Comparison of ENCODE assay signal across 11 cellular contexts in genomic region chr12:22283006-22283506, GRCh38. TPM values are rescaled to one million over a fixed set of nuclear protein-coding genes. Genes with fewer than 3 reads are reported as not detected.
DNase-seq lines count a peak whose midpoint lies in the region; ATAC-seq and TF ChIP-seq lines count a peak whose summit lies in the region.
"Had no signal": no experiment of that assay in that cellular context is flagged by ENCODE, and none has a peak within 500 bp of the region (broad histone marks: within the 10 kb centered on the region; RNA-seq: fewer than 3 reads in every experiment).

No MANE protein-coding gene starts in this region.

- no peak for ATAC-seq in T-cell (replicated peaks in 1 of 4)
- ATAC-seq: activated T-cell treated with anti-CD3 and anti-CD28 coated beads, Interleukin-2, amount 50 U/mL, for 4 hours; naive thymus-derived CD8-positive, alpha-beta T cell had no signal

- no peak overlapping the region for H3K4me2 ChIP-seq in MM.1S (ENCODE audit: low read depth, low read length)

- H3K79me2 ChIP-seq in MM.1S (ENCODE audit: low read length) = no peaks in the 10 kb centered on the region

- peaks cover 25% of the 10 kb centered on the region for H3K36me3 Mint-ChIP-seq in T-cell
- H3K36me3 Mint-ChIP-seq: naive thymus-derived CD8-positive, alpha-beta T cell had no signal

- no peaks in the 10 kb centered on the region for H3K36me3 ChIP-seq in suprapubic skin
- no peaks in the 10 kb centered on the region for H3K36me3 ChIP-seq in prostate gland
- no peaks in the 10 kb centered on the region for H3K36me3 ChIP-seq in MM.1S (replicated peaks; ENCODE audit: insufficient read depth, low read length)

- H3K9me2 ChIP-seq in MM.1S (replicated peaks; ENCODE audit: insufficient read depth, low read length) = no peaks in the 10 kb centered on the region

- H2AFZ ChIP-seq in MM.1S (ENCODE audit: low read length) = no peak overlapping the region

- TF ChIP-seq CTCF in HFF-Myc (IDR thresholded peaks at IDR 0.05; ENCODE audit: low read depth, low read length, missing control alignments) (no peak), suprapubic skin (IDR thresholded peaks at IDR 0.05) (no peak), prostate gland (IDR thresholded peaks at IDR 0.05) (no peak), MM.1S (IDR thresholded peaks at IDR 0.05; ENCODE audit: low read length) (no peak)

- CTCF ChIA-PET in T-cell (lab: Charles Lee) = no interaction called here

- 63% methylated on average over 3 of the region's 3 CpGs for WGBS in suprapubic skin
- WGBS in prostate gland = 54% methylated on average over 3 of the region's 3 CpGs

- peaks cover 13 to 16% (median 13%) of the 10 kb centered on the region in 3 donors for H3K4me1 Mint-ChIP-seq in T-cell

- no peaks in the 10 kb centered on the region for H3K27me3 ChIP-seq in suprapubic skin
- H3K27me3 ChIP-seq in prostate gland (replicated peaks; ENCODE audit: insufficient read depth) = no peaks in the 10 kb centered on the region
- no peaks in the 10 kb centered on the region for H3K27me3 ChIP-seq in MM.1S (replicated peaks; ENCODE audit: insufficient read depth, low read length)

- H3K9me3 Mint-ChIP-seq in T-cell = no peaks in the 10 kb centered on the region
- H3K9me3 Mint-ChIP-seq: activated T-cell treated with anti-CD3 and anti-CD28 coated beads, Interleukin-2, amount 50 U/mL, for 4 hours had no signal

- TF ChIP-seq POLR2A in suprapubic skin (IDR thresholded peaks at IDR 0.05) (no peak), prostate gland (IDR thresholded peaks at IDR 0.05) (no peak)

- H3K4me1 ChIP-seq in suprapubic skin (peaks cover 26% of the 10 kb centered on the region), prostate gland (replicated peaks) (no peaks in the 10 kb centered on the region), MM.1S (ENCODE audit: low read length) (no peaks in the 10 kb centered on the region)

- DNase-seq in HFF-Myc (ENCODE audit: extremely low read depth, low read depth) (peak; percentile 74), kidney tubule cell (ENCODE audit: low spot score) (peak; percentile 71), suprapubic skin (ENCODE audit: low spot score in 2 of 2) (no peak), prostate gland (ENCODE audit: low spot score) (no peak), MM.1S (no peak), T-cell (no peak), occipital lobe (lab: John Stamatoyannopoulos, UW) (no peak)
- DNase-seq: activated T-cell treated with anti-CD3 and anti-CD28 coated beads, Interleukin-2, amount 50 U/mL, for 4 hours; DMS53; naive thymus-derived CD8-positive, alpha-beta T cell had no signal

- H3K9ac ChIP-seq in MM.1S (ENCODE audit: low read length) = no peak overlapping the region

- TF ChIP-seq EP300 in suprapubic skin (IDR thresholded peaks at IDR 0.05) = no peak

- no peaks in the 10 kb centered on the region for H4K20me1 ChIP-seq in MM.1S (ENCODE audit: insufficient read depth, low read length)

- POLR2A ChIA-PET in T-cell (lab: Charles Lee) = no interaction called here

- no peak overlapping the region for H3K4me3 Mint-ChIP-seq in T-cell
- H3K4me3 Mint-ChIP-seq: activated T-cell treated with anti-CD3 and anti-CD28 coated beads, Interleukin-2, amount 50 U/mL, for 4 hours; naive thymus-derived CD8-positive, alpha-beta T cell had no signal

- peaks cover 0 to 3% of the 10 kb centered on the region in 2 donors for H3K27me3 Mint-ChIP-seq in T-cell

- H3K27ac ChIP-seq in cingulate gyrus (ENCODE audit: low read depth, low read length) (peak overlapping the region; percentile 58), suprapubic skin (peak overlapping the region; percentile 69), prostate gland (no peak overlapping the region), MM.1S (ENCODE audit: low read length) (no peak overlapping the region)

- H3K9me3 ChIP-seq in suprapubic skin = no peaks in the 10 kb centered on the region
- no peaks in the 10 kb centered on the region for H3K9me3 ChIP-seq in prostate gland
- no peaks in the 10 kb centered on the region for H3K9me3 ChIP-seq in MM.1S (replicated peaks; ENCODE audit: insufficient read depth, low read length)

- H3K27ac Mint-ChIP-seq in T-cell = no peak overlapping the region
- H3K27ac Mint-ChIP-seq: naive thymus-derived CD8-positive, alpha-beta T cell had no signal

- H3K4me3 ChIP-seq in HFF-Myc (replicated peaks; ENCODE audit: low read depth, low read length) (no peak overlapping the region), suprapubic skin (no peak overlapping the region), prostate gland (no peak overlapping the region), MM.1S (ENCODE audit: low read length) (no peak overlapping the region)

- intact Hi-C loops in prostate gland (cut with DNase I) = no loop called here

- H3F3A ChIP-seq in MM.1S (ENCODE audit: insufficient read depth, low read length) = no peaks in the 10 kb centered on the region

RNA-seq across cellular contexts. Expression of gene ST8SIA1, which starts 51.5 kb away (rescaled TPM):
- total RNA-seq in suprapubic skin = 10 to 100 TPM in 2 of 4 donors, 1 to 10 TPM in 2; 6.9 to 18.0 (median 11.4) TPM
- total RNA-seq in prostate gland = 10 to 100 TPM; 17.7 to 18.8 TPM
- total RNA-seq in T-cell = 10 to 100 TPM; 10.8 to 19.8 (median 15.2) TPM
- 29.6 TPM for total RNA-seq in occipital lobe

Comparison
In these comparisons a context has a peak if more than half of its experiments do, and no peak if none do; other contexts are left out.
1. DNase-seq: peak in HFF-Myc (single experiment) and kidney tubule cell (single experiment); none in suprapubic skin (0 of 2), prostate gland (single experiment), MM.1S (single experiment), T-cell (0 of 34) and occipital lobe (single experiment).
2. H3K27ac ChIP-seq: peak in cingulate gyrus (single experiment) and suprapubic skin (single experiment); none in prostate gland (0 of 2) and MM.1S (single experiment).